ENCODE assay signal across 9 cellular contexts in the genomic region with DNA sequence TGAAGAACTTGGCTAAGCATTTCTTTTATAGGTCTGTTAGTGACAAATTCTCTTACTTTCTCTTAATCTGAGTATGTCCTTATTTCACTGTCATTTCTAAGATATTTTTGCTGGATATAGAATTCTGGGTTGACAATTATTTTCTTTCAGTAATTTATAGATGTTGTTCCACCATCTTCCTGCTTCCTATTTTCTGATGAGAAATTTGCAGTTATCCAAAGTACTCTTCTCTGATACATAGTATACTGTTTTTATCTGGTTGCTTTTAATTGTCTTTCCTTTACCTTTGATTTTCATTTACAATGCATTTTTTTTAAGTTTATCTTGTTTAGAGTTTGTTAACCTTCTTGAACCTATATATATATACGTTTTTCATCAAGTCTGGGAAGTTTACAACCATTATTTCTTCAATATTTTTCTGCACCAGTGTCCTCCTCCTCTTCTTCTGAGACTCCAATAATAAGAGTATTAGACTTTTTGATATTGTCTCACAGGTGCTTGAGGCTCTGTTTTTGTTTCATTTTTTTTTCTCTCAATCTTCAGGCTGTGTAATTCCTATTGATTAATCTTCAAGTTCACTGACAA.
"Had no signal": no experiment of that assay in that cellular context is flagged by ENCODE, and none has a peak within 500 bp of the region (broad histone marks: within the 10 kb centered on the region; RNA-seq: fewer than 3 reads in every experiment).

No MANE protein-coding gene starts in this region.

- H3K27ac Mint-ChIP-seq: IgD-negative memory B cell had no signal

- FAIRE-seq: HepG2 had no signal

- H3K36me3 ChIP-seq: HAP-1 had no signal

- H3K4me3 ChIP-seq: GM23248, HAP-1 had no signal

- DNase-seq: GM23248, GOT3, H7, KBM-7 had no signal

- H3K9me3 ChIP-seq: HAP-1 had no signal

- H3K4me1 Mint-ChIP-seq: IgD-negative memory B cell had no signal

- H3K4me1 ChIP-seq: HAP-1 had no signal

- H3K27ac ChIP-seq: GM23248, HL-60 had no signal

- H2AFZ ChIP-seq: GM23248 had no signal

- ATAC-seq: HCT116, HepG2 had no signal

- H3K9ac ChIP-seq: GM23248 had no signal
